ENCODE assay signal across 34 cellular contexts in the genomic region with DNA sequence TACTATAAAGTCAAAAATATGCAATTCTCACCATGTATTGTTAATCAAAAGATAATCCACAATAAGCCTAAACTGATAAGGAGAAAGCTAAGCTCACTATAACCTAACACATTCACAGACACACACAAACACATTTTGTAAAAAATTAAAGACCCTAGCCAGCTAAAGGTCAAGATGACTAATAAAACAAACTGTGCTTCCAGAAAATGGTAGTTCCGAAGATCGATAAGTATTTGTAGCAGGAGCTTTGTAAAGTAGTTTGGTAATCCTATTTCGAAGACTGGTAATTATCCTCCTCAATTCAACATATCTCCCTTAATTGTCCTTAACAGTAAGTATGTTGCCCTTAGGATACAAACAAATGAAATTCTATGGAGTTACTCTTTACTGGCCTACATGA.
"Had no signal": no experiment of that assay in that cellular context is flagged by ENCODE, and none has a peak within 500 bp of the region (broad histone marks: within the 10 kb centered on the region; RNA-seq: fewer than 3 reads in every experiment).

No MANE protein-coding gene starts in this region.

- H3K27me3 ChIP-seq: MG63 had no signal

- H3K9me3 ChIP-seq: MG63 had no signal

- H3K4me2 ChIP-seq: KMS-11 had no signal

- H3K4me3 ChIP-seq: MG63 had no signal

- H3K36me3 ChIP-seq: MG63 had no signal

- H3K9ac ChIP-seq: KMS-11 had no signal

- H3K27ac ChIP-seq: KMS-11 had no signal

- DNase-seq: Karpas-422, Kasumi-1, MG63, MM.1S, MV-4-11, NCI-H1048, NCI-H1092, NCI-H1092 treated with DMSO at 0.1 percent for 48 hours, NCI-H1105, NCI-H1105 treated with DMSO at 0.1 percent for 48 hours, NCI-H1417, NCI-H1417 treated with DMSO at 0.1 percent for 48 hours, NCI-H1436, NCI-H1436 treated with DMSO at 0.1 percent for 48 hours, NCI-H146, NCI-H1694, NCI-H1694 treated with DMSO at 0.1 percent for 48 hours, NCI-H187, NCI-H187 treated with DMSO at 0.1 percent for 48 hours, NCI-H1930, NCI-H2029, NCI-H2029 treated with DMSO at 0.1 percent for 48 hours, NCI-H2081, NCI-H2081 treated with DMSO at 0.1 percent for 48 hours, NCI-H2107, NCI-H2171, NCI-H2171 treated with DMSO at 0.1 percent for 48 hours, NCI-H2227 treated with DMSO at 0.1 percent for 48 hours, NCI-H226, NCI-H345, NCI-H446, NCI-H446 treated with DMSO at 0.1 percent for 48 hours, NCI-H510A had no signal
